ENCODE assay signal across 13 cellular contexts in genomic region chr2:38380397-38381130, GRCh38. TPM values are rescaled to one million over a fixed set of nuclear protein-coding genes. Genes with fewer than 3 reads are reported as not detected.
DNase-seq lines count a peak whose midpoint lies in the region; ATAC-seq and TF ChIP-seq lines count a peak whose summit lies in the region.
"Had no signal": no experiment of that assay in that cellular context is flagged by ENCODE, and none has a peak within 500 bp of the region (broad histone marks: within the 10 kb centered on the region; RNA-seq: fewer than 3 reads in every experiment).

No MANE protein-coding gene starts in this region.

- H3K36me3 Mint-ChIP-seq in CD4-positive, alpha-beta memory T cell: peaks cover 0 to 10% of the 10 kb centered on the region in 2 donors
- H3K36me3 Mint-ChIP-seq in T-helper 17 cell (ENCODE audit: low read depth): peaks cover 4% of the 10 kb centered on the region

- ATAC-seq in T-helper 17 cell (peak; percentile 29), GM21381 (IDR thresholded peaks at IDR 0.05; ENCODE audit: unreplicated experiment) (no peak), GM21529 (IDR thresholded peaks at IDR 0.05; ENCODE audit: unreplicated experiment) (no peak)

- no peaks in the 10 kb centered on the region for H3K9me3 ChIP-seq in CD4-positive, alpha-beta memory T cell (ENCODE audit: control insufficient read depth in 1 of 2, low read length in 2 of 2)
- H3K9me3 ChIP-seq in T-helper 17 cell (ENCODE audit: control insufficient read depth, low read length, poor library complexity, severe bottlenecking) (no peaks in the 10 kb centered on the region), suprapubic skin (no peaks in the 10 kb centered on the region)
- H3K9me3 ChIP-seq: thoracic aorta had no signal

- no peak for TF ChIP-seq EP300 in suprapubic skin (IDR thresholded peaks at IDR 0.05)

- POLR2A ChIA-PET in CD4-positive, alpha-beta memory T cell (lab: Charles Lee; ENCODE audit: partially characterized antibody): interaction anchor here (1.6 kb wide), 1 partner anchor 370 kb away, joined by 12 read pairs; the partner anchor contains the start of gene SRSF7

- peak overlapping the region; percentile 43 to 79 (median 67) for H3K4me3 Mint-ChIP-seq in CD4-positive, alpha-beta memory T cell
- peak overlapping the region; percentile 70 for H3K4me3 Mint-ChIP-seq in T-helper 17 cell

- no peak overlapping the region for H3K4me3 ChIP-seq in CD4-positive, alpha-beta memory T cell (ENCODE audit: low read length in 2 of 2)
- H3K4me3 ChIP-seq in suprapubic skin (no peak overlapping the region), dorsolateral prefrontal cortex (no peak overlapping the region)
- H3K4me3 ChIP-seq: SK-N-MC, thoracic aorta had no signal

- TF ChIP-seq POLR2A in suprapubic skin (IDR thresholded peaks at IDR 0.05): no peak

- no peaks in the 10 kb centered on the region for H3K9me3 Mint-ChIP-seq in CD4-positive, alpha-beta memory T cell

- peak overlapping the region; percentile 11 for H3K27ac ChIP-seq in CD4-positive, alpha-beta memory T cell (ENCODE audit: low read depth, low read length)
- H3K27ac ChIP-seq in suprapubic skin (no peak overlapping the region), dorsolateral prefrontal cortex (peak overlapping the region in 1 of 59 donors; percentile 30)
- H3K27ac ChIP-seq: SK-N-MC, thoracic aorta had no signal

- no peaks in the 10 kb centered on the region for H3K36me3 ChIP-seq in CD4-positive, alpha-beta memory T cell (ENCODE audit: insufficient read depth, low read length)
- no peaks in the 10 kb centered on the region for H3K36me3 ChIP-seq in suprapubic skin
- H3K36me3 ChIP-seq: thoracic aorta had no signal

- peak in 4 of 5 donors; percentile 60 to 65 (median 60) for DNase-seq in CD4-positive, alpha-beta memory T cell
- DNase-seq in KG1 (lab: John Stamatoyannopoulos, UW) (peak; percentile 34), T-helper 17 cell (no peak), medulla oblongata (ENCODE audit: extremely low spot score) (peak; percentile 28), suprapubic skin (ENCODE audit: low spot score in 2 of 2) (no peak), dorsolateral prefrontal cortex (no peak)
- DNase-seq: amygdala, foreskin melanocyte, NCI-H1092 treated with DMSO at 0.1 percent for 48 hours had no signal

- intact Hi-C loops in CD4-positive, alpha-beta memory T cell (cut with micrococcal nuclease): no loop called here
- intact Hi-C loops in dorsolateral prefrontal cortex (cut with DNase I): no loop called here

- peaks cover 27 to 54% (median 40%) of the 10 kb centered on the region in 4 donors for H3K4me1 Mint-ChIP-seq in CD4-positive, alpha-beta memory T cell
- peaks cover 31% of the 10 kb centered on the region for H3K4me1 Mint-ChIP-seq in T-helper 17 cell

- H3K27me3 Mint-ChIP-seq in CD4-positive, alpha-beta memory T cell: no peaks in the 10 kb centered on the region
- no peaks in the 10 kb centered on the region for H3K27me3 Mint-ChIP-seq in T-helper 17 cell

- H3K4me1 ChIP-seq in CD4-positive, alpha-beta memory T cell (ENCODE audit: insufficient read depth, low read length): peaks cover 46% of the 10 kb centered on the region
- H3K4me1 ChIP-seq in suprapubic skin: peaks cover 23% of the 10 kb centered on the region

- CTCF ChIA-PET in CD4-positive, alpha-beta memory T cell (lab: Charles Lee; ENCODE audit: partially characterized antibody): interaction anchor here (1.1 to 1.9 kb wide), 4 partner anchors 65 to 201 kb away, joined by 3 to 6 read pairs (median 4); no protein-coding TSS in a partner anchor

- H3K27me3 ChIP-seq in CD4-positive, alpha-beta memory T cell (ENCODE audit: insufficient read depth, low read length): no peaks in the 10 kb centered on the region
- no peaks in the 10 kb centered on the region for H3K27me3 ChIP-seq in suprapubic skin
- no peaks in the 10 kb centered on the region for H3K27me3 ChIP-seq in dorsolateral prefrontal cortex

- 65% methylated on average over 10 of the region's 10 CpGs for WGBS in suprapubic skin

- TF ChIP-seq CTCF in suprapubic skin (IDR thresholded peaks at IDR 0.05): no peak
- TF ChIP-seq CTCF in dorsolateral prefrontal cortex (IDR thresholded peaks at IDR 0.05 in 54 of 56, conservative IDR thresholded peaks at IDR 0.05 in 2 of 56; ENCODE audit: low read depth in 1 of 56, partially characterized antibody in 56 of 56): no peak

- H3K27ac Mint-ChIP-seq in CD4-positive, alpha-beta memory T cell: peak overlapping the region; percentile 65 to 93 (median 85)
- peak overlapping the region; percentile 89 for H3K27ac Mint-ChIP-seq in T-helper 17 cell

RNA-seq across cellular contexts. Expression of gene ATL2, which starts 3.5 kb away (rescaled TPM):
- total RNA-seq in CD4-positive, alpha-beta memory T cell: 10 to 100 TPM; 51.5 to 64.3 TPM
- polyA plus RNA-seq in CD4-positive, alpha-beta memory T cell: 10 to 100 TPM; 13.2 to 21.7 TPM
- 10 to 100 TPM; 56.9 to 60.0 TPM for total RNA-seq in T-helper 17 cell
- total RNA-seq in suprapubic skin: 100 to 1,000 TPM; 144 to 230 (median 170) TPM
- 100 to 1,000 TPM in 2 of 120 experiments, 10 to 100 TPM in 118; 36.1 to 104 (median 69.2) TPM for total RNA-seq in dorsolateral prefrontal cortex

Comparison
In these comparisons a context has a peak if more than half of its experiments do, and no peak if none do; other contexts are left out.
1. DNase-seq: peak in CD4-positive, alpha-beta memory T cell (4 of 5), KG1 (single experiment) and medulla oblongata (single experiment); none in T-helper 17 cell (0 of 3), suprapubic skin (0 of 2) and dorsolateral prefrontal cortex (0 of 10).